Comparison of ENCODE assay signal across 11 cellular contexts in the genomic region with DNA sequence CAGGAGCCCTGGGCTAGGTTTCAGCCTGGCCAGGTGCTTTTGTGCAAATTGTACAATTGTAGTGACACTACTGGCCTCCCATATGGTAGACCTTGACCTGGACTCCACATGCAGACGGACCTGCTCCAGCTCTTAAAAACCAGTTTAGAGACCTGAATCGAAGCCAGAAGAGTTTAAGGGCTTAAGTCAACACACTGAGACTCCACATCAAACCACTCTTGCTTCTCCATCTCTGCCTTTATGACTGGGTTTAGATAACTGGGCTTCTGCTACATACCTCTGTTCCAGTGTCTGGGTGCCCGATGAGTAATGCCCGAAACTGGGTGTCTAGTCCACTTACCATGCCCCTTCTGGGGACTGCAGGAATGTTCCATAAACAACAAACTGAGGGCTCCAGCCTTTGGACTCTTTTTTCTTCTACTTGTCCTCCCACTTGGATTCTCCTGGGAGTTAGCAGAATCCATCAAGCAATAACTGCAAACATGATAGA. TPM values are rescaled to one million over a fixed set of nuclear protein-coding genes. Genes with fewer than 3 reads are reported as not detected.
DNase-seq lines count a peak whose midpoint lies in the region; ATAC-seq and TF ChIP-seq lines count a peak whose summit lies in the region.
"Had no signal": no experiment of that assay in that cellular context is flagged by ENCODE, and none has a peak within 500 bp of the region (broad histone marks: within the 10 kb centered on the region; RNA-seq: fewer than 3 reads in every experiment).

No MANE protein-coding gene starts in this region.

- H3K27ac ChIP-seq in SK-N-SH (ENCODE audit: low read depth in 2 of 2, low read length in 1 of 2) = peak overlapping the region; percentile 86 to 94; a peak in 3 of 4 replicates
- peak overlapping the region; percentile 89 for H3K27ac ChIP-seq in foreskin keratinocyte

- no peaks in the 10 kb centered on the region for H3K9me3 Mint-ChIP-seq in stimulated activated effector memory CD8-positive, alpha-beta T cell treated with anti-CD3 and anti-CD28 coated beads, Interleukin-12 subunit alpha, Interleukin-12 subunit beta, amount 100 ng/mL, for 72 hours

- peaks cover 33% of the 10 kb centered on the region for H3F3A ChIP-seq in SK-N-SH (replicated peaks; ENCODE audit: insufficient read depth)

- no peak for TF ChIP-seq EP300 in SK-N-SH (IDR thresholded peaks at IDR 0.05; ENCODE audit: borderline replicate concordance in 1 of 2, low read depth in 1 of 2, low read length in 1 of 2)

- no peaks in the 10 kb centered on the region for H3K36me3 ChIP-seq in SK-N-SH (replicated peaks in 1 of 2; ENCODE audit: control insufficient read depth in 1 of 2, insufficient read depth in 2 of 2, low read length in 1 of 2)

- H3K4me1 Mint-ChIP-seq in stimulated activated effector memory CD8-positive, alpha-beta T cell treated with anti-CD3 and anti-CD28 coated beads, Interleukin-12 subunit alpha, Interleukin-12 subunit beta, amount 100 ng/mL, for 72 hours = no peaks in the 10 kb centered on the region

- no peak overlapping the region for H3K4me3 Mint-ChIP-seq in stimulated activated effector memory CD8-positive, alpha-beta T cell treated with anti-CD3 and anti-CD28 coated beads, Interleukin-12 subunit alpha, Interleukin-12 subunit beta, amount 100 ng/mL, for 72 hours

- DNase-seq in HCEC 1CT (peak; percentile 57), SK-N-SH (no peak), foreskin keratinocyte (peak; percentile 50 to 72)
- peak in 1 of 2 donors; percentile 42 for DNase-seq in stimulated activated effector memory CD8-positive, alpha-beta T cell treated with anti-CD3 and anti-CD28 coated beads, Interleukin-12 subunit alpha, Interleukin-12 subunit beta, amount 100 ng/mL, for 72 hours (ENCODE audit: low spot score in 2 of 2)
- DNase-seq: DND-41, NCI-H69 had no signal

- no peaks in the 10 kb centered on the region for H3K36me3 Mint-ChIP-seq in stimulated activated effector memory CD8-positive, alpha-beta T cell treated with anti-CD3 and anti-CD28 coated beads, Interleukin-12 subunit alpha, Interleukin-12 subunit beta, amount 100 ng/mL, for 72 hours

- TF ChIP-seq CTCF in SK-N-SH (IDR thresholded peaks at IDR 0.05) = no peak
- peak; percentile 4 for TF ChIP-seq CTCF in foreskin keratinocyte (conservative IDR thresholded peaks at IDR 0.05)

- peak overlapping the region; percentile 42 for H3K4me2 ChIP-seq in SK-N-SH

- H3K9me2 ChIP-seq in SK-N-SH = no peaks in the 10 kb centered on the region

- H3K4me1 ChIP-seq in SK-N-SH (ENCODE audit: control insufficient read depth in 1 of 2, insufficient read depth in 2 of 2, low read depth in 1 of 2, low read length in 1 of 2) (peaks cover 5 to 37% of the 10 kb centered on the region in 2 experiments), foreskin keratinocyte (peaks cover 19% of the 10 kb centered on the region)

- 75% methylated on average over 4 of the region's 4 CpGs for WGBS in SK-N-SH (ENCODE audit: low lambda C conversion rate)

- H2AFZ ChIP-seq in SK-N-SH (ENCODE audit: low read depth) = no peak overlapping the region

- H3K9ac ChIP-seq in SK-N-SH = peak overlapping the region; percentile 40; the same call in 1 of the 2 replicates

- H3K79me2 ChIP-seq in SK-N-SH (ENCODE audit: insufficient read depth) = no peaks in the 10 kb centered on the region

- POLR2A ChIA-PET in SK-N-SH (lab: Yijun Ruan, JAX) = no interaction called here

- H3K27me3 ChIP-seq in SK-N-SH (ENCODE audit: insufficient read depth) = no peaks in the 10 kb centered on the region
- no peaks in the 10 kb centered on the region for H3K27me3 ChIP-seq in foreskin keratinocyte

- no peaks in the 10 kb centered on the region for H3K9me3 ChIP-seq in SK-N-SH

- TF ChIP-seq RAD21 in SK-N-SH (IDR thresholded peaks at IDR 0.05; ENCODE audit: low read length) = no peak

- no peak overlapping the region for H3K4me3 ChIP-seq in SK-N-SH (ENCODE audit: low read depth in 2 of 2, low read length in 1 of 2)

- H3K27ac Mint-ChIP-seq in stimulated activated effector memory CD8-positive, alpha-beta T cell treated with anti-CD3 and anti-CD28 coated beads, Interleukin-12 subunit alpha, Interleukin-12 subunit beta, amount 100 ng/mL, for 72 hours = no peak overlapping the region

- CTCF ChIA-PET in SK-N-SH (lab: Yijun Ruan, JAX) = no interaction called here

- no peaks in the 10 kb centered on the region for H4K20me1 ChIP-seq in SK-N-SH (ENCODE audit: insufficient read depth)

- peak; percentile 72 for ATAC-seq in foreskin keratinocyte
- peak; percentile 46 for ATAC-seq in stimulated activated effector memory CD8-positive, alpha-beta T cell treated with anti-CD3 and anti-CD28 coated beads, Interleukin-12 subunit alpha, Interleukin-12 subunit beta, amount 100 ng/mL, for 72 hours
- ATAC-seq in HG02981 (IDR thresholded peaks at IDR 0.05; ENCODE audit: unreplicated experiment) = no peak
- no peak for ATAC-seq in HG03108 (IDR thresholded peaks at IDR 0.05; ENCODE audit: unreplicated experiment)
- no peak for ATAC-seq in HG02970 (IDR thresholded peaks at IDR 0.05; ENCODE audit: low FRiP score, unreplicated experiment)
- no peak for ATAC-seq in HG03045 (IDR thresholded peaks at IDR 0.05; ENCODE audit: unreplicated experiment)

TF ChIP-seq in SK-N-SH, 30 proteins besides CTCF, POLR2A, EP300 and RAD21:
- TF ChIP-seq SMC3 (IDR thresholded peaks at IDR 0.05; ENCODE audit: low read depth, low read length) (no peak), TCF12 (IDR thresholded peaks at IDR 0.05) (no peak), EZH2phosphoT487 (IDR thresholded peaks at IDR 0.05; ENCODE audit: borderline replicate concordance, low read depth) (no peak), TAF1 (IDR thresholded peaks at IDR 0.05; ENCODE audit: borderline replicate concordance, low read depth, low read length) (no peak), FOSL2 (IDR thresholded peaks at IDR 0.05; ENCODE audit: borderline replicate concordance, low read depth) (no peak), GABPA (IDR thresholded peaks at IDR 0.05; ENCODE audit: low read depth) (no peak), SIN3A (IDR thresholded peaks at IDR 0.05; ENCODE audit: borderline replicate concordance, low read depth, low read length) (no peak), NRF1 (IDR thresholded peaks at IDR 0.05; ENCODE audit: low read depth, low read length) (no peak), GATA2 (CRISPR knock-in tag; IDR thresholded peaks at IDR 0.05) (no peak)
- TF ChIP-seq, protein P1, sequence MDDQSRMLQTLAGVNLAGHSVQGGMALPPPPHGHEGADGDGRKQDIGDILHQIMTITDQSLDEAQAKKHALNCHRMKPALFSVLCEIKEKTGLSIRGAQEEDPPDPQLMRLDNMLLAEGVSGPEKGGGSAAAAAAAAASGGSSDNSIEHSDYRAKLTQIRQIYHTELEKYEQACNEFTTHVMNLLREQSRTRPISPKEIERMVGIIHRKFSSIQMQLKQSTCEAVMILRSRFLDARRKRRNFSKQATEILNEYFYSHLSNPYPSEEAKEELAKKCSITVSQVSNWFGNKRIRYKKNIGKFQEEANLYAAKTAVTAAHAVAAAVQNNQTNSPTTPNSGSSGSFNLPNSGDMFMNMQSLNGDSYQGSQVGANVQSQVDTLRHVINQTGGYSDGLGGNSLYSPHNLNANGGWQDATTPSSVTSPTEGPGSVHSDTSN (IDR thresholded peaks at IDR 0.05) = no peak
- TF ChIP-seq, protein P2, sequence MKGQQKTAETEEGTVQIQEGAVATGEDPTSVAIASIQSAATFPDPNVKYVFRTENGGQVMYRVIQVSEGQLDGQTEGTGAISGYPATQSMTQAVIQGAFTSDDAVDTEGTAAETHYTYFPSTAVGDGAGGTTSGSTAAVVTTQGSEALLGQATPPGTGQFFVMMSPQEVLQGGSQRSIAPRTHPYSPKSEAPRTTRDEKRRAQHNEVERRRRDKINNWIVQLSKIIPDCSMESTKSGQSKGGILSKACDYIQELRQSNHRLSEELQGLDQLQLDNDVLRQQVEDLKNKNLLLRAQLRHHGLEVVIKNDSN (IDR thresholded peaks at IDR 0.05; ENCODE audit: borderline replicate concordance, low read depth) = no peak
- TF ChIP-seq, protein P3, sequence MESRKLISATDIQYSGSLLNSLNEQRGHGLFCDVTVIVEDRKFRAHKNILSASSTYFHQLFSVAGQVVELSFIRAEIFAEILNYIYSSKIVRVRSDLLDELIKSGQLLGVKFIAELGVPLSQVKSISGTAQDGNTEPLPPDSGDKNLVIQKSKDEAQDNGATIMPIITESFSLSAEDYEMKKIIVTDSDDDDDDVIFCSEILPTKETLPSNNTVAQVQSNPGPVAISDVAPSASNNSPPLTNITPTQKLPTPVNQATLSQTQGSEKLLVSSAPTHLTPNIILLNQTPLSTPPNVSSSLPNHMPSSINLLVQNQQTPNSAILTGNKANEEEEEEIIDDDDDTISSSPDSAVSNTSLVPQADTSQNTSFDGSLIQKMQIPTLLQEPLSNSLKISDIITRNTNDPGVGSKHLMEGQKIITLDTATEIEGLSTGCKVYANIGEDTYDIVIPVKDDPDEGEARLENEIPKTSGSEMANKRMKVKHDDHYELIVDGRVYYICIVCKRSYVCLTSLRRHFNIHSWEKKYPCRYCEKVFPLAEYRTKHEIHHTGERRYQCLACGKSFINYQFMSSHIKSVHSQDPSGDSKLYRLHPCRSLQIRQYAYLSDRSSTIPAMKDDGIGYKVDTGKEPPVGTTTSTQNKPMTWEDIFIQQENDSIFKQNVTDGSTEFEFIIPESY (IDR thresholded peaks at IDR 0.05; ENCODE audit: borderline replicate concordance, low read depth) = no peak
- TF ChIP-seq, protein P4, sequence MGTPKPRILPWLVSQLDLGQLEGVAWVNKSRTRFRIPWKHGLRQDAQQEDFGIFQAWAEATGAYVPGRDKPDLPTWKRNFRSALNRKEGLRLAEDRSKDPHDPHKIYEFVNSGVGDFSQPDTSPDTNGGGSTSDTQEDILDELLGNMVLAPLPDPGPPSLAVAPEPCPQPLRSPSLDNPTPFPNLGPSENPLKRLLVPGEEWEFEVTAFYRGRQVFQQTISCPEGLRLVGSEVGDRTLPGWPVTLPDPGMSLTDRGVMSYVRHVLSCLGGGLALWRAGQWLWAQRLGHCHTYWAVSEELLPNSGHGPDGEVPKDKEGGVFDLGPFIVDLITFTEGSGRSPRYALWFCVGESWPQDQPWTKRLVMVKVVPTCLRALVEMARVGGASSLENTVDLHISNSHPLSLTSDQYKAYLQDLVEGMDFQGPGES (IDR thresholded peaks at IDR 0.05; ENCODE audit: low read depth, low read length) = no peak

RNA-seq across cellular contexts. Expression of a gene that starts 32.8 kb away (rescaled TPM):
- polyA plus RNA-seq in SK-N-SH (2012; rRNA removed) (not detected in 2 replicates), foreskin keratinocyte (not detected in 2 replicates)
- not detected in 2 replicates for polyA plus RNA-seq in SK-N-SH (2012; cell fraction: cytosol; rRNA removed)
- not detected in 2 replicates for polyA plus RNA-seq in SK-N-SH (2012; cell fraction: nucleus; rRNA removed)
- total RNA-seq in foreskin keratinocyte = not detected in 2 replicates
- total RNA-seq: mononuclear cell had no signal

Comparison
In these comparisons a context has a peak if more than half of its experiments do, and no peak if none do; other contexts are left out.
1. ATAC-seq: peak in foreskin keratinocyte (single experiment) and stimulated activated effector memory CD8-positive, alpha-beta T cell treated with anti-CD3 and anti-CD28 coated beads, Interleukin-12 subunit alpha, Interleukin-12 subunit beta, amount 100 ng/mL, for 72 hours (single experiment); none in HG02981 (single experiment), HG03108 (single experiment), HG02970 (single experiment) and HG03045 (single experiment).